Comparison of ENCODE assay signal across 1 cellular context in genomic region chr16:87492721-87493554, GRCh38.
A peak's percentile ranks its signal among the peaks of the same experiment; 100 is the strongest.
TF ChIP-seq lines count a peak whose summit lies in the region.

ZCCHC14 (minus strand) TSS chr16:87493024; CDS start chr16:87492238, 786 bp downstream.

TF ChIP-seq in HepG2, 621 proteins besides CTCF, POLR2A, EP300 and RAD21 (continued from another document and continues in another):
- TF ChIP-seq ATF4 (CRISPR knock-in tag; IDR thresholded peaks at IDR 0.05) (peak in 1 of 2 experiments; percentile 47; a peak in 2 of 4 replicates), CAMTA2 (CRISPR knock-in tag; IDR thresholded peaks at IDR 0.05; ENCODE audit: borderline replicate concordance) (no peak), CEBPZ (IDR thresholded peaks at IDR 0.05; ENCODE audit: low read length) (no peak), RBFOX2 (IDR thresholded peaks at IDR 0.05; ENCODE audit: low read depth, low read length) (peak; percentile 82), ATF5 (CRISPR knock-in tag; IDR thresholded peaks at IDR 0.05; ENCODE audit: low read depth) (no peak), HMGA1 (CRISPR knock-in tag; conservative IDR thresholded peaks at IDR 0.05) (no peak), ZNF616 (CRISPR knock-in tag; IDR thresholded peaks at IDR 0.05; ENCODE audit: low read depth) (peak; percentile 81; the same call in 1 of the 2 replicates), ZSCAN29 (CRISPR knock-in tag; conservative IDR thresholded peaks at IDR 0.05) (no peak), MED13 (CRISPR knock-in tag; IDR thresholded peaks at IDR 0.05) (0 out of 2 replicates have a peak, but pooled peaks have one; percentile 25), ZNF660 (CRISPR knock-in tag; IDR thresholded peaks at IDR 0.05; ENCODE audit: borderline replicate concordance, low read depth) (no peak), NFYB (CRISPR knock-in tag; IDR thresholded peaks at IDR 0.05) (peak; percentile 93), ZNF501 (CRISPR knock-in tag; IDR thresholded peaks at IDR 0.05) (peak; percentile 91), GATAD2A (CRISPR knock-in tag; IDR thresholded peaks at IDR 0.05) (peak; percentile 43; the same call in 1 of the 2 replicates), ZFP1 (CRISPR knock-in tag; IDR thresholded peaks at IDR 0.05) (no peak), MAFG (CRISPR knock-in tag; IDR thresholded peaks at IDR 0.05) (no peak), ZNF678 (CRISPR knock-in tag; IDR thresholded peaks at IDR 0.05) (no peak), FOXM1 (CRISPR knock-in tag; IDR thresholded peaks at IDR 0.05) (no peak), ADNP (CRISPR knock-in tag; IDR thresholded peaks at IDR 0.05) (peak; percentile 91), CBX1 (IDR thresholded peaks at IDR 0.05; ENCODE audit: low read depth) (no peak), ARHGAP35 (CRISPR knock-in tag; IDR thresholded peaks at IDR 0.05; ENCODE audit: borderline replicate concordance) (no peak), ZNF30 (CRISPR knock-in tag; IDR thresholded peaks at IDR 0.05) (no peak), ZGPAT (CRISPR knock-in tag; IDR thresholded peaks at IDR 0.05) (peak; percentile 79; the same call in 1 of the 2 replicates), SOX5 (CRISPR knock-in tag; IDR thresholded peaks at IDR 0.05; ENCODE audit: borderline replicate concordance) (peak; percentile 80; the same call in 1 of the 2 replicates), NR3C1 (CRISPR knock-in tag; IDR thresholded peaks at IDR 0.05) (no peak), BCL6 (CRISPR knock-in tag; IDR thresholded peaks at IDR 0.05) (no peak), ZNF674 (CRISPR knock-in tag; IDR thresholded peaks at IDR 0.05; ENCODE audit: low read depth) (no peak), FOSL1 (CRISPR knock-in tag; IDR thresholded peaks at IDR 0.05; ENCODE audit: borderline replicate concordance) (no peak), ZBTB46 (CRISPR knock-in tag; IDR thresholded peaks at IDR 0.05; ENCODE audit: borderline replicate concordance) (no peak), ZNF329 (CRISPR knock-in tag; IDR thresholded peaks at IDR 0.05; ENCODE audit: low read depth) (peak; percentile 81; the same call in 1 of the 2 replicates), ZNF782 (CRISPR knock-in tag; IDR thresholded peaks at IDR 0.05; ENCODE audit: borderline replicate concordance) (no peak), REPIN1 (CRISPR knock-in tag; IDR thresholded peaks at IDR 0.05; ENCODE audit: borderline replicate concordance, low read depth) (peak; percentile 48; the same call in 1 of the 2 replicates), ZNF143 (CRISPR knock-in tag; IDR thresholded peaks at IDR 0.05) (no peak), NCOA1 (CRISPR knock-in tag; IDR thresholded peaks at IDR 0.05) (no peak), ZBTB49 (CRISPR knock-in tag; IDR thresholded peaks at IDR 0.05; ENCODE audit: borderline replicate concordance) (no peak), NCOA5 (CRISPR knock-in tag; IDR thresholded peaks at IDR 0.05) (no peak)
- TF ChIP-seq, protein P1, sequence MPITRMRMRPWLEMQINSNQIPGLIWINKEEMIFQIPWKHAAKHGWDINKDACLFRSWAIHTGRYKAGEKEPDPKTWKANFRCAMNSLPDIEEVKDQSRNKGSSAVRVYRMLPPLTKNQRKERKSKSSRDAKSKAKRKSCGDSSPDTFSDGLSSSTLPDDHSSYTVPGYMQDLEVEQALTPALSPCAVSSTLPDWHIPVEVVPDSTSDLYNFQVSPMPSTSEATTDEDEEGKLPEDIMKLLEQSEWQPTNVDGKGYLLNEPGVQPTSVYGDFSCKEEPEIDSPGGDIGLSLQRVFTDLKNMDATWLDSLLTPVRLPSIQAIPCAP (CRISPR knock-in tag; IDR thresholded peaks at IDR 0.05; ENCODE audit: low read depth) = no peak
- TF ChIP-seq, protein P2, sequence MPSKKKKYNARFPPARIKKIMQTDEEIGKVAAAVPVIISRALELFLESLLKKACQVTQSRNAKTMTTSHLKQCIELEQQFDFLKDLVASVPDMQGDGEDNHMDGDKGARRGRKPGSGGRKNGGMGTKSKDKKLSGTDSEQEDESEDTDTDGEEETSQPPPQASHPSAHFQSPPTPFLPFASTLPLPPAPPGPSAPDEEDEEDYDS (CRISPR knock-in tag; IDR thresholded peaks at IDR 0.05) = peak; percentile 84
- TF ChIP-seq, protein P3, sequence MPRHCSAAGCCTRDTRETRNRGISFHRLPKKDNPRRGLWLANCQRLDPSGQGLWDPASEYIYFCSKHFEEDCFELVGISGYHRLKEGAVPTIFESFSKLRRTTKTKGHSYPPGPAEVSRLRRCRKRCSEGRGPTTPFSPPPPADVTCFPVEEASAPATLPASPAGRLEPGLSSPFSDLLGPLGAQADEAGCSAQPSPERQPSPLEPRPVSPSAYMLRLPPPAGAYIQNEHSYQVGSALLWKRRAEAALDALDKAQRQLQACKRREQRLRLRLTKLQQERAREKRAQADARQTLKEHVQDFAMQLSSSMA (CRISPR knock-in tag; IDR thresholded peaks at IDR 0.05) = 0 out of 2 replicates have a peak, but pooled peaks have one; percentile 57
- TF ChIP-seq, protein P4, sequence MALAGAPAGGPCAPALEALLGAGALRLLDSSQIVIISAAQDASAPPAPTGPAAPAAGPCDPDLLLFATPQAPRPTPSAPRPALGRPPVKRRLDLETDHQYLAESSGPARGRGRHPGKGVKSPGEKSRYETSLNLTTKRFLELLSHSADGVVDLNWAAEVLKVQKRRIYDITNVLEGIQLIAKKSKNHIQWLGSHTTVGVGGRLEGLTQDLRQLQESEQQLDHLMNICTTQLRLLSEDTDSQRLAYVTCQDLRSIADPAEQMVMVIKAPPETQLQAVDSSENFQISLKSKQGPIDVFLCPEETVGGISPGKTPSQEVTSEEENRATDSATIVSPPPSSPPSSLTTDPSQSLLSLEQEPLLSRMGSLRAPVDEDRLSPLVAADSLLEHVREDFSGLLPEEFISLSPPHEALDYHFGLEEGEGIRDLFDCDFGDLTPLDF (CRISPR knock-in tag; IDR thresholded peaks at IDR 0.05) = 0 out of 2 replicates have a peak, but pooled peaks have one; percentile 28
- TF ChIP-seq, protein P5, sequence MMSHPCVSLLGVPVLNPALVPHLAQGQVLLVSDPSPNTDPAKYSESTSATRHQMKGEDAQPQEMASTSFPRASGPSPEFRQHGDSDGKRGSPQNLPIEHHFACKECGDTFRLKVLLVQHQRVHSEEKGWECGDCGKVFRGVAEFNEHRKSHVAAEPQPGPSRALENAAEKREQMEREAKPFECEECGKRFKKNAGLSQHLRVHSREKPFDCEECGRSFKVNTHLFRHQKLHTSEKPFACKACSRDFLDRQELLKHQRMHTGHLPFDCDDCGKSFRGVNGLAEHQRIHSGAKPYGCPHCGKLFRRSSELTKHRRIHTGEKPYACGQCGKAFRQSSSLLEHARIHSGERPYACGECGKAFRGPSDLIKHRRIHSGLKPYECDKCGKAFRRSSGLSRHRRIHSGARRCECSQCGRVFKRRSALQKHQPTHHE (CRISPR knock-in tag; IDR thresholded peaks at IDR 0.05; ENCODE audit: borderline replicate concordance) = no peak
- TF ChIP-seq, protein P6, sequence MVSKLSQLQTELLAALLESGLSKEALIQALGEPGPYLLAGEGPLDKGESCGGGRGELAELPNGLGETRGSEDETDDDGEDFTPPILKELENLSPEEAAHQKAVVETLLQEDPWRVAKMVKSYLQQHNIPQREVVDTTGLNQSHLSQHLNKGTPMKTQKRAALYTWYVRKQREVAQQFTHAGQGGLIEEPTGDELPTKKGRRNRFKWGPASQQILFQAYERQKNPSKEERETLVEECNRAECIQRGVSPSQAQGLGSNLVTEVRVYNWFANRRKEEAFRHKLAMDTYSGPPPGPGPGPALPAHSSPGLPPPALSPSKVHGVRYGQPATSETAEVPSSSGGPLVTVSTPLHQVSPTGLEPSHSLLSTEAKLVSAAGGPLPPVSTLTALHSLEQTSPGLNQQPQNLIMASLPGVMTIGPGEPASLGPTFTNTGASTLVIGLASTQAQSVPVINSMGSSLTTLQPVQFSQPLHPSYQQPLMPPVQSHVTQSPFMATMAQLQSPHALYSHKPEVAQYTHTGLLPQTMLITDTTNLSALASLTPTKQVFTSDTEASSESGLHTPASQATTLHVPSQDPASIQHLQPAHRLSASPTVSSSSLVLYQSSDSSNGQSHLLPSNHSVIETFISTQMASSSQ (IDR thresholded peaks at IDR 0.05; ENCODE audit: low read depth) = no peak
- TF ChIP-seq, protein P6 (CRISPR knock-in tag; IDR thresholded peaks at IDR 0.05; ENCODE audit: borderline replicate concordance) = peak; percentile 51; the same call in 1 of the 2 replicates
